ENCODE assay signal across 1 cellular context in genomic region chr1:214463596-214463995, GRCh38.
TF ChIP-seq lines count a peak whose summit lies in the region.

No MANE protein-coding gene starts in this region.

TF ChIP-seq in SK-N-SH, 30 proteins besides CTCF, POLR2A, EP300 and RAD21 (continued from another document):
- TF ChIP-seq MAX (IDR thresholded peaks at IDR 0.05; ENCODE audit: low read depth): no peak
- TF ChIP-seq SIN3A (IDR thresholded peaks at IDR 0.05; ENCODE audit: borderline replicate concordance, low read depth, low read length): no peak
- TF ChIP-seq TEAD4 (IDR thresholded peaks at IDR 0.05; ENCODE audit: borderline replicate concordance, insufficient read depth): no peak
